ENCODE assay signal across 1 cellular context in the genomic region with DNA sequence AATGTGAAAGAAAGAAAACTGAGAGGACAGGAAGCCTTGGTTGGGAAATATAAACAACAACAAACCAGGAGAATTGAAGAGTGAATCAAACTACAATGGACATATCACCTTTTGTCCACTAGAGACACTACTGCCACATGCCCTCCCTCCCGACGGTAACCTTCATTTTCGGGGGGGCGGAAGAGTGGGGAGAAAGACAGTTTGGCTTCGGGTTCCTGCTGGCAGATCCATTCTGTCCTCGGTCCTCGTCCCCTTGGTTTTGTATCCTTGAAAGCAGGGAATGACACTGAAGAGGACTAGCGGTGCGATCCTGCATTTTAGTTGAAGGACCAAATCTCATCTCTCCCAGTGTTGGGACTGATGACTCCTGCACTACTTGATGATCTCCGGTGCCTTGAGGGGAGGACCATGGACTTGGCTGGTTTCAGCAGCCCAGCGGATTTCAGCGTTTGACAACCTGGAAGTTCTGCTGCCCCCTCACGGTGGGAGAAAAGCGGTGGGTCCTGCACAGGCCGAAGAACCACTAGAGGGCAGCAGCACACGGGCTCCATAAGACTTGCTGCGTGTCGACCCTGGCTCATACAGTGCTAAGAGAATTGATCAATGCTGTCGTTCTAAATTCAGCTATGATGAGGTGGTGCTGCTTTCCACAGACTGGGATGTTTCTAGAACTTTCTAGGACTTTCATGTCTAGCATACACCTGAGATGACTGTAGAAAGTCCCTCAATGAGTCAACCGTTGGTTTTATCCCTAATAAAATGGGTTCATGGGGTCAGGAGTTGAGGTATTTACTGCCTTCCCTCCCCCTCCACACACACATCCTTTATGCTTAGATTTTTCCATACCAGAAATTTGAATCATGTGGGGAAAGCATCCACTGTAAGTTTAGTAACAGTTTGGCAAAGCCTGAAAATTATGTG.
TF ChIP-seq lines count a peak whose summit lies in the region.

No MANE protein-coding gene starts in this region.

TF ChIP-seq in K562, 482 proteins besides CTCF, POLR2A, EP300 and RAD21 (continued from another document and continues in another):
- TF ChIP-seq, protein P1, sequence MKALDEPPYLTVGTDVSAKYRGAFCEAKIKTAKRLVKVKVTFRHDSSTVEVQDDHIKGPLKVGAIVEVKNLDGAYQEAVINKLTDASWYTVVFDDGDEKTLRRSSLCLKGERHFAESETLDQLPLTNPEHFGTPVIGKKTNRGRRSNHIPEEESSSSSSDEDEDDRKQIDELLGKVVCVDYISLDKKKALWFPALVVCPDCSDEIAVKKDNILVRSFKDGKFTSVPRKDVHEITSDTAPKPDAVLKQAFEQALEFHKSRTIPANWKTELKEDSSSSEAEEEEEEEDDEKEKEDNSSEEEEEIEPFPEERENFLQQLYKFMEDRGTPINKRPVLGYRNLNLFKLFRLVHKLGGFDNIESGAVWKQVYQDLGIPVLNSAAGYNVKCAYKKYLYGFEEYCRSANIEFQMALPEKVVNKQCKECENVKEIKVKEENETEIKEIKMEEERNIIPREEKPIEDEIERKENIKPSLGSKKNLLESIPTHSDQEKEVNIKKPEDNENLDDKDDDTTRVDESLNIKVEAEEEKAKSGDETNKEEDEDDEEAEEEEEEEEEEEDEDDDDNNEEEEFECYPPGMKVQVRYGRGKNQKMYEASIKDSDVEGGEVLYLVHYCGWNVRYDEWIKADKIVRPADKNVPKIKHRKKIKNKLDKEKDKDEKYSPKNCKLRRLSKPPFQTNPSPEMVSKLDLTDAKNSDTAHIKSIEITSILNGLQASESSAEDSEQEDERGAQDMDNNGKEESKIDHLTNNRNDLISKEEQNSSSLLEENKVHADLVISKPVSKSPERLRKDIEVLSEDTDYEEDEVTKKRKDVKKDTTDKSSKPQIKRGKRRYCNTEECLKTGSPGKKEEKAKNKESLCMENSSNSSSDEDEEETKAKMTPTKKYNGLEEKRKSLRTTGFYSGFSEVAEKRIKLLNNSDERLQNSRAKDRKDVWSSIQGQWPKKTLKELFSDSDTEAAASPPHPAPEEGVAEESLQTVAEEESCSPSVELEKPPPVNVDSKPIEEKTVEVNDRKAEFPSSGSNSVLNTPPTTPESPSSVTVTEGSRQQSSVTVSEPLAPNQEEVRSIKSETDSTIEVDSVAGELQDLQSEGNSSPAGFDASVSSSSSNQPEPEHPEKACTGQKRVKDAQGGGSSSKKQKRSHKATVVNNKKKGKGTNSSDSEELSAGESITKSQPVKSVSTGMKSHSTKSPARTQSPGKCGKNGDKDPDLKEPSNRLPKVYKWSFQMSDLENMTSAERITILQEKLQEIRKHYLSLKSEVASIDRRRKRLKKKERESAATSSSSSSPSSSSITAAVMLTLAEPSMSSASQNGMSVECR (CRISPR knock-in tag; IDR thresholded peaks at IDR 0.05) = peak; percentile 79
- TF ChIP-seq BCOR (IDR thresholded peaks at IDR 0.05) (peak; percentile 61), ZFP36 (IDR thresholded peaks at IDR 0.05; ENCODE audit: low read depth, low read length, partially characterized antibody) (peak; percentile 45), CTBP1 (IDR thresholded peaks at IDR 0.05; ENCODE audit: borderline replicate concordance) (peak; percentile 98), DACH1 (IDR thresholded peaks at IDR 0.05; ENCODE audit: partially characterized antibody) (peak; percentile 14), RHOXF2B (CRISPR knock-in tag; conservative IDR thresholded peaks at IDR 0.05) (no peak), MCM2 (IDR thresholded peaks at IDR 0.05; ENCODE audit: low read depth) (peak; percentile 67; the same call in 1 of the 2 replicates), ZNF140 (CRISPR knock-in tag; IDR thresholded peaks at IDR 0.05) (no peak), SMAD2 (IDR thresholded peaks at IDR 0.05; ENCODE audit: low read depth, low read length) (no peak), LCOR (CRISPR knock-in tag; IDR thresholded peaks at IDR 0.05) (peak; percentile 98), ZKSCAN1 (IDR thresholded peaks at IDR 0.05; ENCODE audit: low read depth, low read length) (no peak), ARNT (IDR thresholded peaks at IDR 0.05) (peak; percentile 46 to 83; a peak in 3 of 4 replicates), PTTG1 (tag; IDR thresholded peaks at IDR 0.05; ENCODE audit: low read depth) (no peak), GATAD2B (IDR thresholded peaks at IDR 0.05; ENCODE audit: borderline replicate concordance) (peak; percentile 86), ZNF282 (CRISPR knock-in tag; IDR thresholded peaks at IDR 0.05) (no peak), DDX20 (tag; IDR thresholded peaks at IDR 0.05; ENCODE audit: low read depth) (no peak), SMARCC2 (IDR thresholded peaks at IDR 0.05; ENCODE audit: low read depth) (no peak), NR1H2 (CRISPR knock-in tag; IDR thresholded peaks at IDR 0.05) (no peak), TAL1 (IDR thresholded peaks at IDR 0.05) (peak; percentile 11; the same call in 1 of the 2 replicates), PHF21A (IDR thresholded peaks at IDR 0.05; ENCODE audit: borderline replicate concordance, low read depth) (no peak; the same call in 1 of the 2 replicates), SMAD4 (CRISPR knock-in tag; conservative IDR thresholded peaks at IDR 0.05) (peak; percentile 67), ZNF354B (CRISPR knock-in tag; IDR thresholded peaks at IDR 0.05) (no peak), GATAD2A (IDR thresholded peaks at IDR 0.05) (no peak; the same call in 1 of the 2 replicates), ZNF121 (CRISPR knock-in tag; conservative IDR thresholded peaks at IDR 0.05) (no peak), MTA3 (IDR thresholded peaks at IDR 0.05; ENCODE audit: borderline replicate concordance) (peak; percentile 76; the same call in 1 of the 2 replicates), POLR2B (IDR thresholded peaks at IDR 0.05; ENCODE audit: low read depth, partially characterized antibody) (no peak), RNF2 (IDR thresholded peaks at IDR 0.05) (peak; percentile 74; the same call in 1 of the 2 replicates), ZNF239 (CRISPR knock-in tag; IDR thresholded peaks at IDR 0.05) (peak; percentile 49), ZNF583 (CRISPR knock-in tag; IDR thresholded peaks at IDR 0.05) (0 out of 2 replicates have a peak, but pooled peaks have one; percentile 59), PTBP1 (IDR thresholded peaks at IDR 0.05; ENCODE audit: low read depth, low read length) (peak; percentile 25; the same call in 1 of the 2 replicates), MYNN (IDR thresholded peaks at IDR 0.05) (no peak), MYNN (CRISPR knock-in tag; IDR thresholded peaks at IDR 0.05) (no peak), NCOA6 (IDR thresholded peaks at IDR 0.05) (peak; percentile 40; the same call in 1 of the 2 replicates), MYC (IDR thresholded peaks at IDR 0.05; ENCODE audit: low read depth, low read length) (peak; percentile 81), MYC (CRISPR knock-in tag; IDR thresholded peaks at IDR 0.05; ENCODE audit: borderline replicate concordance, low read depth) (no peak), FOXA1 (IDR thresholded peaks at IDR 0.05; ENCODE audit: borderline replicate concordance) (no peak), ZNF324 (CRISPR knock-in tag; IDR thresholded peaks at IDR 0.05) (no peak), CHD2 (IDR thresholded peaks at IDR 0.05; ENCODE audit: low read depth, low read length) (no peak)
- TF ChIP-seq, protein P2, sequence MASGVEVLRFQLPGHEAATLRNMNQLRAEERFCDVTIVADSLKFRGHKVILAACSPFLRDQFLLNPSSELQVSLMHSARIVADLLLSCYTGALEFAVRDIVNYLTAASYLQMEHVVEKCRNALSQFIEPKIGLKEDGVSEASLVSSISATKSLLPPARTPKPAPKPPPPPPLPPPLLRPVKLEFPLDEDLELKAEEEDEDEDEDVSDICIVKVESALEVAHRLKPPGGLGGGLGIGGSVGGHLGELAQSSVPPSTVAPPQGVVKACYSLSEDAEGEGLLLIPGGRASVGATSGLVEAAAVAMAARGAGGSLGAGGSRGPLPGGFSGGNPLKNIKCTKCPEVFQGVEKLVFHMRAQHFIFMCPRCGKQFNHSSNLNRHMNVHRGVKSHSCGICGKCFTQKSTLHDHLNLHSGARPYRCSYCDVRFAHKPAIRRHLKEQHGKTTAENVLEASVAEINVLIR (CRISPR knock-in tag; IDR thresholded peaks at IDR 0.05) = no peak
- TF ChIP-seq, protein P3, sequence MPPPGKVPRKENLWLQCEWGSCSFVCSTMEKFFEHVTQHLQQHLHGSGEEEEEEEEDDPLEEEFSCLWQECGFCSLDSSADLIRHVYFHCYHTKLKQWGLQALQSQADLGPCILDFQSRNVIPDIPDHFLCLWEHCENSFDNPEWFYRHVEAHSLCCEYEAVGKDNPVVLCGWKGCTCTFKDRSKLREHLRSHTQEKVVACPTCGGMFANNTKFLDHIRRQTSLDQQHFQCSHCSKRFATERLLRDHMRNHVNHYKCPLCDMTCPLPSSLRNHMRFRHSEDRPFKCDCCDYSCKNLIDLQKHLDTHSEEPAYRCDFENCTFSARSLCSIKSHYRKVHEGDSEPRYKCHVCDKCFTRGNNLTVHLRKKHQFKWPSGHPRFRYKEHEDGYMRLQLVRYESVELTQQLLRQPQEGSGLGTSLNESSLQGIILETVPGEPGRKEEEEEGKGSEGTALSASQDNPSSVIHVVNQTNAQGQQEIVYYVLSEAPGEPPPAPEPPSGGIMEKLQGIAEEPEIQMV (tag; conservative IDR thresholded peaks at IDR 0.05; ENCODE audit: low read depth) = peak; percentile 28; the same call in 1 of the 2 replicates
- TF ChIP-seq, protein P4, sequence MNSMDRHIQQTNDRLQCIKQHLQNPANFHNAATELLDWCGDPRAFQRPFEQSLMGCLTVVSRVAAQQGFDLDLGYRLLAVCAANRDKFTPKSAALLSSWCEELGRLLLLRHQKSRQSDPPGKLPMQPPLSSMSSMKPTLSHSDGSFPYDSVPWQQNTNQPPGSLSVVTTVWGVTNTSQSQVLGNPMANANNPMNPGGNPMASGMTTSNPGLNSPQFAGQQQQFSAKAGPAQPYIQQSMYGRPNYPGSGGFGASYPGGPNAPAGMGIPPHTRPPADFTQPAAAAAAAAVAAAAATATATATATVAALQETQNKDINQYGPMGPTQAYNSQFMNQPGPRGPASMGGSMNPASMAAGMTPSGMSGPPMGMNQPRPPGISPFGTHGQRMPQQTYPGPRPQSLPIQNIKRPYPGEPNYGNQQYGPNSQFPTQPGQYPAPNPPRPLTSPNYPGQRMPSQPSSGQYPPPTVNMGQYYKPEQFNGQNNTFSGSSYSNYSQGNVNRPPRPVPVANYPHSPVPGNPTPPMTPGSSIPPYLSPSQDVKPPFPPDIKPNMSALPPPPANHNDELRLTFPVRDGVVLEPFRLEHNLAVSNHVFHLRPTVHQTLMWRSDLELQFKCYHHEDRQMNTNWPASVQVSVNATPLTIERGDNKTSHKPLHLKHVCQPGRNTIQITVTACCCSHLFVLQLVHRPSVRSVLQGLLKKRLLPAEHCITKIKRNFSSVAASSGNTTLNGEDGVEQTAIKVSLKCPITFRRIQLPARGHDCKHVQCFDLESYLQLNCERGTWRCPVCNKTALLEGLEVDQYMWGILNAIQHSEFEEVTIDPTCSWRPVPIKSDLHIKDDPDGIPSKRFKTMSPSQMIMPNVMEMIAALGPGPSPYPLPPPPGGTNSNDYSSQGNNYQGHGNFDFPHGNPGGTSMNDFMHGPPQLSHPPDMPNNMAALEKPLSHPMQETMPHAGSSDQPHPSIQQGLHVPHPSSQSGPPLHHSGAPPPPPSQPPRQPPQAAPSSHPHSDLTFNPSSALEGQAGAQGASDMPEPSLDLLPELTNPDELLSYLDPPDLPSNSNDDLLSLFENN (IDR thresholded peaks at IDR 0.05; ENCODE audit: low read depth in 2 of 2, low read length in 2 of 2) = no peak
- TF ChIP-seq, protein P5, sequence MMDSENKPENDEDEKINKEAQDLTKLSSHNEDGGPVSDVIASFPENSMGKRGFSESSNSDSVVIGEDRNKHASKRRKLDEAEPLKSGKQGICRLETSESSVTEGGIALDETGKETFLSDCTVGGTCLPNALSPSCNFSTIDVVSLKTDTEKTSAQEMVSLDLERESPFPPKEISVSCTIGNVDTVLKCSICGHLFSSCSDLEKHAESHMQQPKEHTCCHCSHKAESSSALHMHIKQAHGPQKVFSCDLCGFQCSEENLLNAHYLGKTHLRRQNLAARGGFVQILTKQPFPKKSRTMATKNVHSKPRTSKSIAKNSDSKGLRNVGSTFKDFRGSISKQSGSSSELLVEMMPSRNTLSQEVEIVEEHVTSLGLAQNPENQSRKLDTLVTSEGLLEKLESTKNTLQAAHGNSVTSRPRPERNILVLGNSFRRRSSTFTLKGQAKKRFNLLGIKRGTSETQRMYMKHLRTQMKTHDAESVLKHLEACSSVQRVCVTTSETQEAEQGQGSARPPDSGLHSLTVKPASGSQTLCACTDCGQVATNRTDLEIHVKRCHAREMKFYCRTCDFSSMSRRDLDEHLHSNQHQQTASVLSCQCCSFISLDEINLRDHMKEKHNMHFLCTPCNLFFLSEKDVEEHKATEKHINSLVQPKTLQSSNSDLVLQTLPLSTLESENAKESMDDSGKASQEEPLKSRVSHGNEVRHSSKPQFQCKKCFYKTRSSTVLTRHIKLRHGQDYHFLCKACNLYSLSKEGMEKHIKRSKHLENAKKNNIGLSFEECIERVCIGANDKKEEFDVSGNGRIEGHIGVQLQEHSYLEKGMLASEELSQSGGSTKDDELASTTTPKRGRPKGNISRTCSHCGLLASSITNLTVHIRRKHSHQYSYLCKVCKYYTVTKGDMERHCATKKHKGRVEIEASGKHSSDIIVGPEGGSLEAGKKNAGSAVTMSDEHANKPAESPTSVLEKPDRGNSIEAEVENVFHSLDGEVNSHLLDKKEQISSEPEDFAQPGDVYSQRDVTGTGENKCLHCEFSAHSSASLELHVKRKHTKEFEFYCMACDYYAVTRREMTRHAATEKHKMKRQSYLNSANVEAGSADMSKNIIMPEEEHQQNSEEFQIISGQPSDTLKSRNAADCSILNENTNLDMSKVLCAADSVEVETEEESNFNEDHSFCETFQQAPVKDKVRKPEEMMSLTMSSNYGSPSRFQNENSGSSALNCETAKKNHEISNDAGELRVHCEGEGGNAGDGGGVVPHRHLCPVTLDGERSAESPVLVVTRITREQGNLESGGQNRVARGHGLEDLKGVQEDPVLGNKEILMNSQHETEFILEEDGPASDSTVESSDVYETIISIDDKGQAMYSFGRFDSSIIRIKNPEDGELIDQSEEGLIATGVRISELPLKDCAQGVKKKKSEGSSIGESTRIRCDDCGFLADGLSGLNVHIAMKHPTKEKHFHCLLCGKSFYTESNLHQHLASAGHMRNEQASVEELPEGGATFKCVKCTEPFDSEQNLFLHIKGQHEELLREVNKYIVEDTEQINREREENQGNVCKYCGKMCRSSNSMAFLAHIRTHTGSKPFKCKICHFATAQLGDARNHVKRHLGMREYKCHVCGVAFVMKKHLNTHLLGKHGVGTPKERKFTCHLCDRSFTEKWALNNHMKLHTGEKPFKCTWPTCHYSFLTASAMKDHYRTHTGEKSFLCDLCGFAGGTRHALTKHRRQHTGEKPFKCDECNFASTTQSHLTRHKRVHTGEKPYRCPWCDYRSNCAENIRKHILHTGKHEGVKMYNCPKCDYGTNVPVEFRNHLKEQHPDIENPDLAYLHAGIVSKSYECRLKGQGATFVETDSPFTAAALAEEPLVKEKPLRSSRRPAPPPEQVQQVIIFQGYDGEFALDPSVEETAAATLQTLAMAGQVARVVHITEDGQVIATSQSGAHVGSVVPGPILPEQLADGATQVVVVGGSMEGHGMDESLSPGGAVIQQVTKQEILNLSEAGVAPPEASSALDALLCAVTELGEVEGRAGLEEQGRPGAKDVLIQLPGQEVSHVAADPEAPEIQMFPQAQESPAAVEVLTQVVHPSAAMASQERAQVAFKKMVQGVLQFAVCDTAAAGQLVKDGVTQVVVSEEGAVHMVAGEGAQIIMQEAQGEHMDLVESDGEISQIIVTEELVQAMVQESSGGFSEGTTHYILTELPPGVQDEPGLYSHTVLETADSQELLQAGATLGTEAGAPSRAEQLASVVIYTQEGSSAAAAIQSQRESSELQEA (IDR thresholded peaks at IDR 0.05; ENCODE audit: low read depth) = no peak
- TF ChIP-seq, protein P6, sequence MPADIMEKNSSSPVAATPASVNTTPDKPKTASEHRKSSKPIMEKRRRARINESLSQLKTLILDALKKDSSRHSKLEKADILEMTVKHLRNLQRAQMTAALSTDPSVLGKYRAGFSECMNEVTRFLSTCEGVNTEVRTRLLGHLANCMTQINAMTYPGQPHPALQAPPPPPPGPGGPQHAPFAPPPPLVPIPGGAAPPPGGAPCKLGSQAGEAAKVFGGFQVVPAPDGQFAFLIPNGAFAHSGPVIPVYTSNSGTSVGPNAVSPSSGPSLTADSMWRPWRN (IDR thresholded peaks at IDR 0.05; ENCODE audit: low read depth) = no peak
